In the genomic region with DNA sequence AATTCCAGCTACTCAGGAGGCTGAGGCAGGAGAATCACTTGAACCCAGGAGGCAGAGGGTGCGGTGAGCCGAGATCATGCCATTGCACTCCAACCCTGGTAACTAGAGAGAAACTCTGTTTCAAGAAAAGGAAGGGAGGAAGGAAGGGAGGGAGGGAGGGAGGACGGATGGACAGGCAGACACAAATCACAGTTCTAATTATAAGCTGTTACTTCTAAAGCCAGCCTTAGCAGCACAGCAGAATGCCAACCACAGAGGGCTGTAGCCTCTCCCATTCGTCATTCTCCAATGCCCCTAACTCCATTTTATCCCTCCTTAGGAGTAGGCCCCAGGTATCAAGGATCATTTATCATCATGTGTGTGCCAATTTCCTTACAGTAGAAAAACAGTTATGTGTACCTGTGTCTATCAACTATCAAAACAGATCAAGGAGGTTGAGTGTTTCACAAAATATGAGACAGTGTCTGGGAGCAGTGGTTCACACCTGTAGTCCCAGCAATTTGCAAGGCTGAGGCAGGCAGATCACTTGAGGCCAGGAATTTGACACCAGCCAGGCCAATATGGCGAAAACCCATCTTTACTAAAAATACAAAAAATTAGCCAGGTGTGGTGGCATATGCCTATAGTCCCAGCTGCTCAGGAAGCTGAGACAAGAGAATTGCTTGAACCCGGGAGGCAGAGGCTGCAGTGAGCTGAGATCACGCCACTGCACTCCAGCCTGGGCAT, we compare ENCODE assay signal across 16 cellular contexts. TPM values are rescaled to one million over a fixed set of nuclear protein-coding genes. Genes with fewer than 3 reads are reported as not detected.
DNase-seq lines count a peak whose midpoint lies in the region; ATAC-seq and TF ChIP-seq lines count a peak whose summit lies in the region.
"Had no signal": no experiment of that assay in that cellular context is flagged by ENCODE, and none has a peak within 500 bp of the region (broad histone marks: within the 10 kb centered on the region; RNA-seq: fewer than 3 reads in every experiment).

No MANE protein-coding gene starts in this region.

- no peaks in the 10 kb centered on the region for H3K36me3 Mint-ChIP-seq in glutamatergic neuron (ENCODE audit: unreplicated experiment)
- peaks cover 5% of the 10 kb centered on the region for H3K36me3 Mint-ChIP-seq in activated CD4-positive, alpha-beta T cell treated with anti-CD3 and anti-CD28 coated beads, Interleukin-2, amount 10 ng/mL, durations not matched to agents 24 days and 14 days (ENCODE audit: low read depth)

- peaks cover 93% of the 10 kb centered on the region for H3K79me2 ChIP-seq in GM23248 (ENCODE audit: insufficient read depth)

- H3K27me3 Mint-ChIP-seq in glutamatergic neuron (ENCODE audit: unreplicated experiment): no peaks in the 10 kb centered on the region
- no peaks in the 10 kb centered on the region for H3K27me3 Mint-ChIP-seq in activated CD4-positive, alpha-beta T cell treated with anti-CD3 and anti-CD28 coated beads, Interleukin-2, amount 10 ng/mL, durations not matched to agents 24 days and 14 days
- H3K27me3 Mint-ChIP-seq: activated CD4-positive, alpha-beta memory T cell treated with anti-CD3 and anti-CD28 coated beads for 36 hours; CD4-positive, alpha-beta memory T cell had no signal

- no peak for TF ChIP-seq EP300 in suprapubic skin (IDR thresholded peaks at IDR 0.05)

- H3K27me3 ChIP-seq in GM23248 (replicated peaks; ENCODE audit: insufficient read depth): no peaks in the 10 kb centered on the region
- no peaks in the 10 kb centered on the region for H3K27me3 ChIP-seq in suprapubic skin
- H3K27me3 ChIP-seq: vagina had no signal

- H3K9me2 ChIP-seq in GM23248 (ENCODE audit: insufficient read depth): no peaks in the 10 kb centered on the region

- ATAC-seq in left ventricle myocardium superior: peak; percentile 69
- no peak for ATAC-seq in GM18505 (IDR thresholded peaks at IDR 0.05; ENCODE audit: unreplicated experiment)

- peaks cover 21% of the 10 kb centered on the region for H4K20me1 ChIP-seq in GM23248 (ENCODE audit: insufficient read depth)

- H3K9me3 Mint-ChIP-seq in glutamatergic neuron (ENCODE audit: unreplicated experiment): no peaks in the 10 kb centered on the region
- no peaks in the 10 kb centered on the region for H3K9me3 Mint-ChIP-seq in activated CD4-positive, alpha-beta T cell treated with anti-CD3 and anti-CD28 coated beads, Interleukin-2, amount 10 ng/mL, durations not matched to agents 24 days and 14 days
- H3K9me3 Mint-ChIP-seq: activated CD4-positive, alpha-beta memory T cell treated with anti-CD3 and anti-CD28 coated beads for 36 hours; activated T-helper 2 cell treated with anti-CD3 and anti-CD28 coated beads, Interferon-gamma antibody, Interleukin-2, Interleukin-4, amounts not matched to agents 10 μg/mL and 5 μg/mL and 100 μg/mL, durations not matched to agents 14 hours and 24 hours and 36 hours had no signal

- no peak overlapping the region for H3K4me3 ChIP-seq in GM23248
- no peak overlapping the region for H3K4me3 ChIP-seq in suprapubic skin
- H3K4me3 ChIP-seq: vagina had no signal

- H3F3A ChIP-seq in GM23248 (ENCODE audit: insufficient read depth): 0 out of 2 replicates have a peak, but pooled peaks cover 12% of the 10 kb centered on the region

- TF ChIP-seq CTCF in suprapubic skin (IDR thresholded peaks at IDR 0.05) (no peak), glutamatergic neuron (IDR thresholded peaks at IDR 0.05; ENCODE audit: partially characterized antibody, unreplicated experiment) (no peak)

- H3K4me1 ChIP-seq in GM23248 (ENCODE audit: insufficient read depth) (peaks cover 21% of the 10 kb centered on the region), suprapubic skin (peaks cover 57% of the 10 kb centered on the region)

- H3K4me2 ChIP-seq in GM23248 (ENCODE audit: unreplicated experiment): no peak overlapping the region

- DNase-seq in GM23248: no peak
- no peak for DNase-seq in left ventricle myocardium superior
- no peak for DNase-seq in suprapubic skin (ENCODE audit: low spot score in 2 of 2)
- no peak for DNase-seq in EL
- no peak for DNase-seq in glutamatergic neuron
- no peak for DNase-seq in activated CD4-positive, alpha-beta T cell treated with anti-CD3 and anti-CD28 coated beads, Interleukin-2, amount 10 ng/mL, durations not matched to agents 24 days and 14 days
- DNase-seq: CD4-positive, alpha-beta memory T cell; NCI-H1436 had no signal

- no peaks in the 10 kb centered on the region for H3K9me3 ChIP-seq in GM23248 (ENCODE audit: low read depth)
- no peaks in the 10 kb centered on the region for H3K9me3 ChIP-seq in suprapubic skin
- H3K9me3 ChIP-seq: vagina had no signal

- H3K27ac ChIP-seq in GM23248 (peak overlapping the region; percentile 65), suprapubic skin (peak overlapping the region; percentile 76)
- H3K27ac ChIP-seq: vagina had no signal

- 0 out of 2 replicates have a peak, but pooled peaks have one; percentile 27 for TF ChIP-seq POLR2A in Raji (IDR thresholded peaks at IDR 0.05; ENCODE audit: insufficient read depth, low read depth, low read length)
- no peak for TF ChIP-seq POLR2A in suprapubic skin (IDR thresholded peaks at IDR 0.05)
- TF ChIP-seq POLR2A in GM18505 (IDR thresholded peaks at IDR 0.05; ENCODE audit: borderline replicate concordance, extremely low read depth, insufficient read depth, insufficient read length): no peak

- in situ Hi-C loops in GM23248 (cut with MboI): no loop called here

- H3K4me1 Mint-ChIP-seq in glutamatergic neuron (ENCODE audit: low read depth, unreplicated experiment): peaks cover 7% of the 10 kb centered on the region
- peaks cover 38% of the 10 kb centered on the region for H3K4me1 Mint-ChIP-seq in activated CD4-positive, alpha-beta T cell treated with anti-CD3 and anti-CD28 coated beads, Interleukin-2, amount 10 ng/mL, durations not matched to agents 24 days and 14 days

- WGBS in GM23248 (ENCODE audit: low coverage in 1 of 2, low lambda C conversion rate in 2 of 2, missing lambda C conversion rate in 2 of 2), 2 experiments: 76 to 77% methylated on average over 6 to 7 of the region's 7 CpGs
- WGBS in suprapubic skin: 76% methylated on average over 7 of the region's 7 CpGs

- intact Hi-C loops in left ventricle myocardium superior (cut with micrococcal nuclease): no loop called here
- intact Hi-C loops in activated CD4-positive, alpha-beta T cell treated with anti-CD3 and anti-CD28 coated beads, Interleukin-2, amount 10 ng/mL, durations not matched to agents 24 days and 14 days (cut with micrococcal nuclease): no loop called here

- no peak overlapping the region for H3K9ac ChIP-seq in GM23248

- H2AFZ ChIP-seq in GM23248: no peak overlapping the region

- no peaks in the 10 kb centered on the region for H3K36me3 ChIP-seq in GM23248 (ENCODE audit: low read depth)
- no peaks in the 10 kb centered on the region for H3K36me3 ChIP-seq in suprapubic skin
- H3K36me3 ChIP-seq: vagina had no signal

- no peak overlapping the region for H3K4me3 Mint-ChIP-seq in glutamatergic neuron (ENCODE audit: unreplicated experiment)
- H3K4me3 Mint-ChIP-seq in activated CD4-positive, alpha-beta T cell treated with anti-CD3 and anti-CD28 coated beads, Interleukin-2, amount 10 ng/mL, durations not matched to agents 24 days and 14 days: no peak overlapping the region
- H3K4me3 Mint-ChIP-seq: activated CD4-positive, alpha-beta memory T cell treated with anti-CD3 and anti-CD28 coated beads for 36 hours had no signal

- no peak overlapping the region for H3K27ac Mint-ChIP-seq in glutamatergic neuron (ENCODE audit: unreplicated experiment)
- no peak overlapping the region for H3K27ac Mint-ChIP-seq in activated CD4-positive, alpha-beta T cell treated with anti-CD3 and anti-CD28 coated beads, Interleukin-2, amount 10 ng/mL, durations not matched to agents 24 days and 14 days
- H3K27ac Mint-ChIP-seq: activated CD4-positive, alpha-beta memory T cell treated with anti-CD3 and anti-CD28 coated beads for 36 hours had no signal

RNA-seq across cellular contexts. Expression of a gene that starts 19.1 kb away (rescaled TPM):
- total RNA-seq in GM23248 (2014; rRNA removed; shearing (Covaris generic)): 34.3 and 43.0 TPM in 2 replicates
- polyA plus RNA-seq in GM23248 (2016; fragmentation: Nextera tagmentation; extraction: Ambion mirVana): 52.6 and 60.4 TPM in 2 replicates
- 40.3 TPM for total RNA-seq in left ventricle myocardium superior
- total RNA-seq in suprapubic skin: 100 to 1,000 TPM in 1 of 4 donors, 10 to 100 TPM in 3; 27.7 to 151 (median 46.0) TPM
- 78.7 TPM for total RNA-seq in glutamatergic neuron (ENCODE audit: unreplicated experiment)
- total RNA-seq in activated CD4-positive, alpha-beta T cell treated with anti-CD3 and anti-CD28 coated beads, Interleukin-2, amount 10 ng/mL, durations not matched to agents 24 days and 14 days: 92.0 and 92.7 TPM in 2 replicates

RNA-seq across cellular contexts. Expression of a gene that starts 48.2 kb away (rescaled TPM):
- not detected in 2 replicates for total RNA-seq in GM23248 (2014; rRNA removed; shearing (Covaris generic))
- 8.5 and 13.2 TPM in 2 replicates for polyA plus RNA-seq in GM23248 (2016; fragmentation: Nextera tagmentation; extraction: Ambion mirVana)
- total RNA-seq in left ventricle myocardium superior (0.20 TPM), suprapubic skin (under 1 TPM in 2 of 4 donors, not detected in 2; 0.13 to 0.29 TPM), glutamatergic neuron (ENCODE audit: unreplicated experiment) (not detected)
- total RNA-seq in activated CD4-positive, alpha-beta T cell treated with anti-CD3 and anti-CD28 coated beads, Interleukin-2, amount 10 ng/mL, durations not matched to agents 24 days and 14 days: 0.05 TPM in 1 of 2 replicates, not detected in the other
- total RNA-seq: activated CD4-positive, alpha-beta memory T cell treated with anti-CD3 and anti-CD28 coated beads for 36 hours; activated T-helper 2 cell treated with anti-CD3 and anti-CD28 coated beads, Interferon-gamma antibody, Interleukin-2, Interleukin-4, amounts not matched to agents 10 μg/mL and 5 μg/mL and 100 μg/mL, durations not matched to agents 14 hours and 24 hours and 36 hours; CD4-positive, alpha-beta memory T cell; fibroblast of villous mesenchyme; NCI-H460; omental fat pad; vagina had no signal
- polyA plus RNA-seq: CD4-positive, alpha-beta memory T cell had no signal
